ENCODE assay signal across 18 cellular contexts in genomic region chr10:22479419-22479818, GRCh38.
DNase-seq lines count a peak whose midpoint lies in the region; ATAC-seq, FAIRE-seq and TF ChIP-seq lines count a peak whose summit lies in the region.
"Had no signal": no experiment of that assay in that cellular context is flagged by ENCODE, and none has a peak within 500 bp of the region (broad histone marks: within the 10 kb centered on the region; RNA-seq: fewer than 3 reads in every experiment).

No MANE protein-coding gene starts in this region.

- no peak overlapping the region for H2BK15ac ChIP-seq in IMR-90 (ENCODE audit: low read depth, low read length)

- no peak overlapping the region for H2AK5ac ChIP-seq in IMR-90 (ENCODE audit: low read depth, low read length)

- no peak for TF ChIP-seq RAD21 in IMR-90 (IDR thresholded peaks at IDR 0.05; ENCODE audit: low read length)

- H3K36me3 Mint-ChIP-seq in astrocyte (ENCODE audit: low read depth, unreplicated experiment) = no peaks in the 10 kb centered on the region
- peaks cover 10% of the 10 kb centered on the region for H3K36me3 Mint-ChIP-seq in effector memory CD8-positive, alpha-beta T cell (ENCODE audit: insufficient read depth)

- WGBS in IMR-90 (ENCODE audit: extremely low coverage in 2 of 2, insufficient read length in 1 of 2), 2 experiments = 14% methylated on average over 1 of the region's 4 CpGs; no CpG with 5 or more reads in 1 of the 2 experiments
- 61 to 69% methylated on average over 4 of the region's 4 CpGs for WGBS in esophagus squamous epithelium, 2 donors
- WGBS in smooth muscle cell (ENCODE audit: low lambda C conversion rate) = 48% methylated on average over 4 of the region's 4 CpGs

- no peak overlapping the region for H2AFZ ChIP-seq in IMR-90 (replicated peaks; ENCODE audit: low read length, poor library complexity)
- no peak overlapping the region for H2AFZ ChIP-seq in astrocyte (ENCODE audit: low read depth, low read length)
- no peak overlapping the region for H2AFZ ChIP-seq in smooth muscle cell (ENCODE audit: low read depth)

- peak overlapping the region; percentile 15 for H3K27ac Mint-ChIP-seq in astrocyte (ENCODE audit: unreplicated experiment)
- no peak overlapping the region for H3K27ac Mint-ChIP-seq in effector memory CD8-positive, alpha-beta T cell
- H3K27ac Mint-ChIP-seq: activated naive CD8-positive, alpha-beta T cell treated with anti-CD3 and anti-CD28 coated beads, Interleukin-2, amount 50 U/mL, for 24 hours had no signal

- BruUV-seq in A673 (replicated peaks; lab: Mats Ljungman, UMichigan) = no TSS peak
- BruUV-seq in IMR-90 (replicated peaks; lab: Mats Ljungman, UMichigan) = no TSS peak

- POLR2A ChIA-PET in A673 (lab: Charles Lee; ENCODE audit: low non-redundant PET) (no interaction called here), IMR-90 (lab: Charles Lee; ENCODE audit: unreplicated experiment) (no interaction called here)

- no peaks in the 10 kb centered on the region for H3K9me1 ChIP-seq in IMR-90 (ENCODE audit: insufficient read depth, low read length)

- no peak overlapping the region for H3K9ac ChIP-seq in IMR-90 (ENCODE audit: low read depth, low read length)
- H3K9ac ChIP-seq in astrocyte (ENCODE audit: low read length) = no peak overlapping the region
- H3K9ac ChIP-seq in smooth muscle cell (ENCODE audit: low read depth) = no peak overlapping the region

- H3K4me3 ChIP-seq in A673 (ENCODE audit: low read depth, low read length, poor library complexity, severe bottlenecking) (no peak overlapping the region), IMR-90 (ENCODE audit: insufficient read depth, low read depth, low read length) (no peak overlapping the region), astrocyte (ENCODE audit: insufficient read depth, low read depth, low read length) (no peak overlapping the region), esophagus squamous epithelium (no peak overlapping the region), smooth muscle cell (no peak overlapping the region)
- H3K4me3 ChIP-seq: gastroesophageal sphincter had no signal

- dilution Hi-C loops in IMR-90 (cut with HindIII; ENCODE audit: low sequenced_read_pairs, unreplicated experiment) = no loop called here

- no peak overlapping the region for H3K23ac ChIP-seq in IMR-90 (ENCODE audit: low read depth, low read length)

- no peak overlapping the region for H4K8ac ChIP-seq in IMR-90 (ENCODE audit: low read depth in 2 of 2, low read length in 2 of 2)

- H3K4ac ChIP-seq in IMR-90 (ENCODE audit: low read depth, low read length) = no peak overlapping the region

- no peak overlapping the region for H3K18ac ChIP-seq in IMR-90 (ENCODE audit: low read depth, low read length)

- TF ChIP-seq POLR2A in IMR-90 (IDR thresholded peaks at IDR 0.05; ENCODE audit: low read depth, low read length) (no peak), esophagus squamous epithelium (IDR thresholded peaks at IDR 0.05) (no peak)

- no peak for ATAC-seq in IMR-90 (ENCODE audit: low read depth)
- ATAC-seq in effector memory CD8-positive, alpha-beta T cell (replicated peaks) = no peak
- ATAC-seq: activated naive CD8-positive, alpha-beta T cell treated with anti-CD3 and anti-CD28 coated beads, Interleukin-2, amount 50 U/mL, for 24 hours; gastroesophageal sphincter had no signal

- no peak overlapping the region for H3K4me2 ChIP-seq in IMR-90 (ENCODE audit: low read depth, low read length)
- no peak overlapping the region for H3K4me2 ChIP-seq in astrocyte (ENCODE audit: low read length)
- H3K4me2 ChIP-seq in smooth muscle cell = no peak overlapping the region

- H3K79me2 ChIP-seq in astrocyte (ENCODE audit: insufficient read depth, low read length) (no peaks in the 10 kb centered on the region), smooth muscle cell (ENCODE audit: low read depth) (no peaks in the 10 kb centered on the region)

- H3K9me3 ChIP-seq in A673 (ENCODE audit: low read depth, low read length, poor library complexity, severe bottlenecking) = no peaks in the 10 kb centered on the region
- H3K9me3 ChIP-seq in IMR-90 (ENCODE audit: control insufficient read depth, insufficient read depth, low read length) = peaks cover 6% of the 10 kb centered on the region; the same call in 1 of the 2 replicates
- no peaks in the 10 kb centered on the region for H3K9me3 ChIP-seq in astrocyte (ENCODE audit: insufficient read depth, low read depth, low read length)
- H3K9me3 ChIP-seq in esophagus squamous epithelium = no peaks in the 10 kb centered on the region
- no peaks in the 10 kb centered on the region for H3K9me3 ChIP-seq in smooth muscle cell (replicated peaks; ENCODE audit: low read depth)
- H3K9me3 ChIP-seq: BE2C, gastroesophageal sphincter had no signal

- H4K91ac ChIP-seq in IMR-90 (ENCODE audit: insufficient read depth, low read depth, low read length) = no peak overlapping the region

- no peak overlapping the region for H3K14ac ChIP-seq in IMR-90 (replicated peaks; ENCODE audit: low read depth, low read length)

- FAIRE-seq in astrocyte (lab: Jason Lieb, UNC) = no peak
- FAIRE-seq: HTR-8/SVneo had no signal

- no peaks in the 10 kb centered on the region for H3K36me3 ChIP-seq in A673 (ENCODE audit: insufficient read depth, low read length, poor library complexity, severe bottlenecking)
- H3K36me3 ChIP-seq in IMR-90 (ENCODE audit: control insufficient read depth, insufficient read depth, low read length) = no peaks in the 10 kb centered on the region
- H3K36me3 ChIP-seq in astrocyte (ENCODE audit: insufficient read depth, low read length) = no peaks in the 10 kb centered on the region
- no peaks in the 10 kb centered on the region for H3K36me3 ChIP-seq in esophagus squamous epithelium
- H3K36me3 ChIP-seq in smooth muscle cell (ENCODE audit: low read depth) = no peaks in the 10 kb centered on the region
- H3K36me3 ChIP-seq: BE2C, gastroesophageal sphincter had no signal

- DNase-seq in A673 (ENCODE audit: low spot score) = peak; percentile 24
- no peak for DNase-seq in IMR-90
- no peak for DNase-seq in astrocyte (ENCODE audit: low read depth)
- DNase-seq in inferior parietal cortex (ENCODE audit: extremely low spot score) = peak; percentile 63
- DNase-seq in SHP77 treated with DMSO at 0.1 percent for 48 hours (lab: John Stamatoyannopoulos, UW) = no peak
- DNase-seq in esophagus squamous epithelium (lab: John Stamatoyannopoulos, UW) = no peak
- DNase-seq in effector memory CD8-positive, alpha-beta T cell = no peak
- DNase-seq in smooth muscle cell (lab: John Stamatoyannopoulos, UW; ENCODE audit: unreplicated experiment) = no peak
- DNase-seq: activated CD4-positive, CD25-positive, alpha-beta regulatory T cell; activated naive CD8-positive, alpha-beta T cell treated with anti-CD3 and anti-CD28 coated beads, Interleukin-2, amount 50 U/mL, for 24 hours; activated T-cell treated with anti-CD3 and anti-CD28 coated beads for 4 hours; BE2C; EL; HCEC 1CT; NCI-H1930; NCI-H774 had no signal

- TF ChIP-seq CTCF in A673 (conservative IDR thresholded peaks at IDR 0.05; ENCODE audit: low read depth, low read length) (no peak), IMR-90 (conservative IDR thresholded peaks at IDR 0.05; ENCODE audit: low read depth, low read length) (no peak), astrocyte (IDR thresholded peaks at IDR 0.05; ENCODE audit: insufficient read depth, low read depth, low read length) (no peak), esophagus squamous epithelium (IDR thresholded peaks at IDR 0.05) (no peak), smooth muscle cell (IDR thresholded peaks at IDR 0.05; ENCODE audit: borderline replicate concordance, insufficient read depth, poor library complexity, severe bottlenecking) (no peak)

- intact Hi-C loops in A673 (cut with micrococcal nuclease; ENCODE audit: unreplicated experiment) = no loop called here
- intact Hi-C loops in IMR-90 (cut with micrococcal nuclease) = no loop called here
- intact Hi-C loops in esophagus squamous epithelium (cut with DNase I) = no loop called here

- H2BK120ac ChIP-seq in IMR-90 (ENCODE audit: low read depth, low read length) = no peak overlapping the region

- H3K4me1 Mint-ChIP-seq in astrocyte (ENCODE audit: low read depth, unreplicated experiment) = peaks cover 12% of the 10 kb centered on the region
- peaks cover 8 to 15% of the 10 kb centered on the region in 2 donors for H3K4me1 Mint-ChIP-seq in effector memory CD8-positive, alpha-beta T cell (ENCODE audit: low read depth in 2 of 2)

- H3K27ac ChIP-seq in A673 (ENCODE audit: low read depth, low read length, poor library complexity, severe bottlenecking) = no peak overlapping the region
- H3K27ac ChIP-seq in IMR-90 (ENCODE audit: insufficient read depth, low read length) = no peak overlapping the region
- no peak overlapping the region for H3K27ac ChIP-seq in astrocyte (ENCODE audit: low read depth, low read length)
- H3K27ac ChIP-seq in esophagus squamous epithelium = no peak overlapping the region
- H3K27ac ChIP-seq in smooth muscle cell (ENCODE audit: low read depth) = no peak overlapping the region
- H3K27ac ChIP-seq: gastroesophageal sphincter had no signal

- CTCF ChIA-PET in A673 (lab: Charles Lee) (no interaction called here), IMR-90 (lab: Yijun Ruan, JAX) (no interaction called here)

- H3K56ac ChIP-seq in IMR-90 (ENCODE audit: extremely low read depth, insufficient read depth, low read length) = no peak overlapping the region

- H2AK9ac ChIP-seq in IMR-90 (replicated peaks; ENCODE audit: low read depth, low read length, poor library complexity) = no peak overlapping the region

- H3K27me3 Mint-ChIP-seq in astrocyte (ENCODE audit: low read depth, unreplicated experiment) = peaks cover 51% of the 10 kb centered on the region
- H3K27me3 Mint-ChIP-seq in effector memory CD8-positive, alpha-beta T cell = peaks cover 30 to 69% of the 10 kb centered on the region in 2 donors

- in situ Hi-C loops in IMR-90 (cut with MboI; ENCODE audit: low sequenced_read_pairs) = no loop called here

- H4K20me1 ChIP-seq in IMR-90 (ENCODE audit: insufficient read depth, low read length) = no peaks in the 10 kb centered on the region
- H4K20me1 ChIP-seq in astrocyte (ENCODE audit: insufficient read depth, low read length) = no peaks in the 10 kb centered on the region
- H4K20me1 ChIP-seq in smooth muscle cell (ENCODE audit: low read depth) = no peaks in the 10 kb centered on the region

- H3K27me3 ChIP-seq in A673 (replicated peaks; ENCODE audit: insufficient read depth, low read depth, low read length, poor library complexity) (peaks cover 17% of the 10 kb centered on the region), IMR-90 (ENCODE audit: control insufficient read depth, insufficient read depth, low read length) (peaks cover 60% of the 10 kb centered on the region), astrocyte (ENCODE audit: insufficient read depth, low read length) (peaks cover 42% of the 10 kb centered on the region), esophagus squamous epithelium (peaks cover 18 to 57% (median 27%) of the 10 kb centered on the region in 4 donors), smooth muscle cell (ENCODE audit: low read depth) (peaks cover 44% of the 10 kb centered on the region)
- H3K27me3 ChIP-seq: BE2C had no signal

- H3K4me3 Mint-ChIP-seq in astrocyte (ENCODE audit: unreplicated experiment) = no peak overlapping the region
- no peak overlapping the region for H3K4me3 Mint-ChIP-seq in effector memory CD8-positive, alpha-beta T cell
- H3K4me3 Mint-ChIP-seq: activated naive CD8-positive, alpha-beta T cell treated with anti-CD3 and anti-CD28 coated beads, Interleukin-2, amount 50 U/mL, for 24 hours had no signal

- no peaks in the 10 kb centered on the region for H3K79me1 ChIP-seq in IMR-90 (ENCODE audit: low read depth in 1 of 2, low read length in 2 of 2)

- H2BK20ac ChIP-seq in IMR-90 (ENCODE audit: low read depth, low read length) = no peak overlapping the region

- peaks cover 4% of the 10 kb centered on the region for H3K9me3 Mint-ChIP-seq in astrocyte (ENCODE audit: unreplicated experiment)
- no peaks in the 10 kb centered on the region for H3K9me3 Mint-ChIP-seq in effector memory CD8-positive, alpha-beta T cell
- H3K9me3 Mint-ChIP-seq: activated naive CD8-positive, alpha-beta T cell treated with anti-CD3 and anti-CD28 coated beads, Interleukin-2, amount 50 U/mL, for 24 hours had no signal

- H3K4me1 ChIP-seq in A673 (ENCODE audit: insufficient read depth, low read length, poor library complexity, severe bottlenecking) (peaks cover 7% of the 10 kb centered on the region), IMR-90 (ENCODE audit: control insufficient read depth, insufficient read depth, low read length) (no peaks in the 10 kb centered on the region), astrocyte (ENCODE audit: insufficient read depth, low read length) (peaks cover 13% of the 10 kb centered on the region), esophagus squamous epithelium (peaks cover 15 to 32% (median 17%) of the 10 kb centered on the region in 3 donors), smooth muscle cell (ENCODE audit: low read depth) (peaks cover 26% of the 10 kb centered on the region)

- no peak overlapping the region for H2BK5ac ChIP-seq in IMR-90 (ENCODE audit: low read depth, low read length, poor library complexity, severe bottlenecking)

- H3F3A ChIP-seq in smooth muscle cell (ENCODE audit: low read depth) = no peaks in the 10 kb centered on the region

- no peak overlapping the region for H4K5ac ChIP-seq in IMR-90 (ENCODE audit: low read depth, low read length)

Comparison
In these comparisons a context has a peak if more than half of its experiments do, and no peak if none do; other contexts are left out.
1. DNase-seq: peak in A673 (single experiment) and inferior parietal cortex (single experiment); none in IMR-90 (single experiment), astrocyte (single experiment), SHP77 treated with DMSO at 0.1 percent for 48 hours (single experiment), esophagus squamous epithelium (single experiment), effector memory CD8-positive, alpha-beta T cell (0 of 3) and smooth muscle cell (single experiment).